10 cellular contexts compared by ENCODE assay signal in the genomic region with DNA sequence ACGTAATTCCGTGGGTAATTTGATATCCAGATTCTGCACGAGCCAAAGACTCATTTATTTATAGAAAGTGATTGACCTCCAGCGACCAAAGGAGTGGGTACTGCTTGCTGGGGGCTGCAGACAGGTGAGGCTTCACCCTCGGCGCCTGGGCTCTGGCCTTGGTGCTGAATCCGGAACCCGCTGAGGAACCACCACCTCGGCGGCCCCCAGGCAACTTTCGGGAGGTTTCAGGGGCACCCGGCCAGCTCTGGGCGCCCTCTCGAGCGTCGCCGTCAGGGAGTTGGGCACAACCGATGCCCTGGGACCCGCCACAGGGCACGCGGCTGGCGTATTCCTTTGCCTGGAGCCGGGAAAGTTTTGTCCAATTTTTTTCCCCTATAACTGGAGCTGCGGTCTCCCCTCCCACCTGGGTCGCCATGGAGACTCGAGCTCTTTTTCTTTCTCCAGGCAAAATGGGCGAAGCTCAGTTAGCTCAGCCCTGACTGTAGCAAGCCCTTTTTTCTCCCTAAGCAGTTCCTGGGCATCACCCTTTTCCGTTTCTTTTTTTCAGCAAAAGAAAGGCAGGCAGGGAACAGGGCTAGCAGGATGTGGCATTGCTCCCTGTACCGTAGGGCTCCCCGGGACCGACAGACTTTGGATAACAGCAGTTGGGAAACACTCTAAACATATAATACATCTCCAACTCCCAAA. TPM values are rescaled to one million over a fixed set of nuclear protein-coding genes. Genes with fewer than 3 reads are reported as not detected.
A peak's percentile ranks its signal among the peaks of the same experiment; 100 is the strongest.
DNase-seq lines count a peak whose midpoint lies in the region; ATAC-seq and TF ChIP-seq lines count a peak whose summit lies in the region.
"Had no signal": no experiment of that assay in that cellular context is flagged by ENCODE, and none has a peak within 500 bp of the region (broad histone marks: within the 10 kb centered on the region; RNA-seq: fewer than 3 reads in every experiment).

No MANE protein-coding gene starts in this region.

- TF ChIP-seq CTCF in endodermal cell (conservative IDR thresholded peaks at IDR 0.05) = no peak

- in situ Hi-C loops in HAP-1 (cut with MboI; ENCODE audit: low sequenced_read_pairs) = no loop called here

- WGBS in endodermal cell (ENCODE audit: insufficient coverage in 1 of 2, insufficient read length in 1 of 2), 2 experiments = 3 to 5% methylated on average over 20 to 31 of the region's 31 CpGs

- no peaks in the 10 kb centered on the region for H3K9me3 Mint-ChIP-seq in endodermal cell

- peaks cover 14% of the 10 kb centered on the region for H3K4me1 Mint-ChIP-seq in endodermal cell

- no peak overlapping the region for H3K9ac ChIP-seq in endodermal cell (ENCODE audit: extremely low read depth, low read length, poor library complexity, severe bottlenecking)
- H3K9ac ChIP-seq: BLaER1 treated with 17β-estradiol and CSF1 and Interleukin-3, amounts not matched to agents 10 nM and 100 nM had no signal

- H3K4me1 ChIP-seq in endodermal cell (ENCODE audit: control insufficient read depth, insufficient read depth, low read length) (no peaks in the 10 kb centered on the region), HAP-1 (no peaks in the 10 kb centered on the region)

- H3K27ac ChIP-seq in endodermal cell (ENCODE audit: low read depth, low read length) = no peak overlapping the region
- H3K27ac ChIP-seq: BLaER1 treated with 17β-estradiol and CSF1 and Interleukin-3, amounts not matched to agents 10 nM and 100 nM had no signal

- no peak overlapping the region for H3K4me3 ChIP-seq in endodermal cell (ENCODE audit: low read length)
- no peak overlapping the region for H3K4me3 ChIP-seq in HAP-1
- H3K4me3 ChIP-seq: BLaER1 treated with 17β-estradiol and CSF1 and Interleukin-3, amounts not matched to agents 10 nM and 100 nM had no signal

- peak; percentile 53 for DNase-seq in activated CD8-positive, alpha-beta memory T cell treated with anti-CD3 and anti-CD28 coated beads, Interleukin-2, amount 50 U/mL, for 48 hours
- no peak for DNase-seq in activated CD8-positive, alpha-beta memory T cell treated with anti-CD3 and anti-CD28 coated beads for 24 hours
- DNase-seq in NCI-H524 (lab: John Stamatoyannopoulos, UW) (peak; percentile 47 to 69), endodermal cell (peak; percentile 95), retina (peak; percentile 72), HAP-1 (ENCODE audit: low spot score in 2 of 2) (no peak), T-helper 9 cell (no peak), left colon (no peak)

- no peak for ATAC-seq in left colon
- ATAC-seq: Panc1 had no signal

- no peaks in the 10 kb centered on the region for H3K9me3 ChIP-seq in endodermal cell (ENCODE audit: control insufficient read depth, low read length)
- H3K9me3 ChIP-seq in HAP-1 = no peaks in the 10 kb centered on the region; the same call in none of the 2 replicates

- intact Hi-C loops in left colon (cut with DNase I, micrococcal nuclease) = no loop called here

- no peaks in the 10 kb centered on the region for H3K36me3 Mint-ChIP-seq in endodermal cell (ENCODE audit: low read depth)

- H3K27me3 ChIP-seq in endodermal cell (ENCODE audit: control insufficient read depth, insufficient read depth, low read length, poor library complexity, severe bottlenecking) = peaks cover 62% of the 10 kb centered on the region
- no peaks in the 10 kb centered on the region for H3K27me3 ChIP-seq in HAP-1 (ENCODE audit: low read depth)

- no peaks in the 10 kb centered on the region for H3K36me3 ChIP-seq in endodermal cell (ENCODE audit: control insufficient read depth, insufficient read depth, low read length)
- no peaks in the 10 kb centered on the region for H3K36me3 ChIP-seq in HAP-1 (replicated peaks)
- H3K36me3 ChIP-seq: BLaER1 treated with 17β-estradiol and CSF1 and Interleukin-3, amounts not matched to agents 10 nM and 100 nM had no signal

- no peak overlapping the region for H3K27ac Mint-ChIP-seq in endodermal cell

- H3K4me3 Mint-ChIP-seq in endodermal cell = peak overlapping the region; percentile 28

- peaks cover 46% of the 10 kb centered on the region for H3K27me3 Mint-ChIP-seq in endodermal cell (ENCODE audit: insufficient read depth)

RNA-seq across cellular contexts. Expression of a gene that starts 1.9 kb away (rescaled TPM):
- total RNA-seq in endodermal cell (under 1 TPM in 1 of 2 donors, not detected in 1; 0.33 TPM), left colon (under 1 TPM; 0.14 to 0.15 TPM)
- polyA plus RNA-seq in endodermal cell (2013, experiment 1 of 2) = 0.25 TPM
- polyA plus RNA-seq in endodermal cell (2013, experiment 2 of 2) = 0.17 TPM

Comparison
In these comparisons a context has a peak if more than half of its experiments do, and no peak if none do; other contexts are left out.
1. DNase-seq: peak in activated CD8-positive, alpha-beta memory T cell treated with anti-CD3 and anti-CD28 coated beads, Interleukin-2, amount 50 U/mL, for 48 hours (single experiment), NCI-H524 (2 of 2), endodermal cell (single experiment) and retina (single experiment); none in activated CD8-positive, alpha-beta memory T cell treated with anti-CD3 and anti-CD28 coated beads for 24 hours (single experiment), HAP-1 (0 of 2), T-helper 9 cell (single experiment) and left colon (0 of 2).